Comparison of ENCODE assay signal across 11 cellular contexts in the genomic region with DNA sequence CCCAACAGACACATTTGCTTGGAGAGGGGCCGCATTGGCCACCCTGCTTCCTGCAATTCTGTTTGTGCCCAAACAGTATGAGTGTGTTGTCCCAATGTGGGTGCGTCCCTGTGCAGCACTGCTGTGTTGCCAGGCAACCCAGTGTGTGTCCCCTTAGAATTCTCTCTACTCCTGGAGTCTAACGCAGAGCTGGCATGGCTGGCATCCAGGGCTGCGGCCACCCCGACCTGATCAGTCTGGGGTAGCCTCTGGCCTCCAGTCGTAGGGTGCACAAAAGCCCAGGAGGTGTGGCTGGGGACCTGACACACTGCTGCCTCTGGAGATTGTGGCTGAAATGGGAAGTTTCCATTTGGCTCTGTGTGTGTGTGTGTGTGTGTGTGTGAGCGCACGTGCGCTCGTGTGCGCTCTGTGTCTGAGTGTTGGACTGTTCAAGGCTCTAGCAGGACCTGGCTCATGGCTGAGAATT. TPM values are rescaled to one million over a fixed set of nuclear protein-coding genes. Genes with fewer than 3 reads are reported as not detected.
A peak's percentile ranks its signal among the peaks of the same experiment; 100 is the strongest.
DNase-seq lines count a peak whose midpoint lies in the region; ATAC-seq and TF ChIP-seq lines count a peak whose summit lies in the region.
"Had no signal": no experiment of that assay in that cellular context is flagged by ENCODE, and none has a peak within 500 bp of the region (broad histone marks: within the 10 kb centered on the region; RNA-seq: fewer than 3 reads in every experiment).

No MANE protein-coding gene starts in this region.

- H3K36me3 Mint-ChIP-seq in activated CD4-positive, alpha-beta T cell treated with anti-CD3 and anti-CD28 coated beads for 36 hours (ENCODE audit: low read depth) = no peaks in the 10 kb centered on the region

- H3K27me3 ChIP-seq in Panc1 (ENCODE audit: control insufficient read depth, insufficient read depth, low read length) = no peaks in the 10 kb centered on the region
- no peaks in the 10 kb centered on the region for H3K27me3 ChIP-seq in esophagus (ENCODE audit: control insufficient read depth in 1 of 2, insufficient read depth in 2 of 2, low read length in 2 of 2)
- H3K27me3 ChIP-seq in neuronal stem cell (ENCODE audit: control insufficient read depth in 3 of 3, insufficient read depth in 3 of 3, low read depth in 1 of 3, low read length in 3 of 3) = peaks cover 0 to 7% (median 2%) of the 10 kb centered on the region in 3 experiments
- no peaks in the 10 kb centered on the region for H3K27me3 ChIP-seq in A673 (replicated peaks; ENCODE audit: insufficient read depth, low read depth, low read length, poor library complexity)

- intact Hi-C loops in Panc1 (cut with micrococcal nuclease; ENCODE audit: unreplicated experiment) (no loop called here), A673 (cut with micrococcal nuclease; ENCODE audit: unreplicated experiment) (no loop called here)
- intact Hi-C loops in activated CD4-positive, alpha-beta T cell treated with anti-CD3 and anti-CD28 coated beads for 36 hours (cut with DNase I, micrococcal nuclease) = no loop called here

- H3K27ac ChIP-seq in Panc1 (ENCODE audit: low read length) (peak overlapping the region; percentile 76), esophagus (ENCODE audit: low read depth in 2 of 2, low read length in 1 of 2) (peak overlapping the region; percentile 65 to 68), neuronal stem cell (replicated peaks; ENCODE audit: low read length) (no peak overlapping the region), A673 (ENCODE audit: low read depth, low read length, poor library complexity, severe bottlenecking) (no peak overlapping the region)

- H3K14ac ChIP-seq in neuronal stem cell (ENCODE audit: low read length) = no peak overlapping the region

- H3K27ac Mint-ChIP-seq in activated CD4-positive, alpha-beta T cell treated with anti-CD3 and anti-CD28 coated beads for 36 hours = no peak overlapping the region

- BruUV-seq in Panc1 (replicated peaks; lab: Mats Ljungman, UMichigan) (no TSS peak), A673 (replicated peaks; lab: Mats Ljungman, UMichigan) (no TSS peak)

- H3K36me3 ChIP-seq in Panc1 (ENCODE audit: control insufficient read depth, insufficient read depth, low read length) = no peaks in the 10 kb centered on the region
- no peaks in the 10 kb centered on the region for H3K36me3 ChIP-seq in esophagus (ENCODE audit: control insufficient read depth in 2 of 2, insufficient read depth in 2 of 2, low read length in 1 of 2)
- H3K36me3 ChIP-seq in neuronal stem cell (replicated peaks in 1 of 2; ENCODE audit: control insufficient read depth in 2 of 2, insufficient read depth in 2 of 2, low read length in 2 of 2) = no peaks in the 10 kb centered on the region
- no peaks in the 10 kb centered on the region for H3K36me3 ChIP-seq in A673 (ENCODE audit: insufficient read depth, low read length, poor library complexity, severe bottlenecking)

- H3K18ac ChIP-seq in neuronal stem cell (ENCODE audit: low read length) = peak overlapping the region; percentile 86

- H4K8ac ChIP-seq in neuronal stem cell (ENCODE audit: low read depth, low read length) = no peak overlapping the region

- peaks cover 13% of the 10 kb centered on the region for H3K4me1 Mint-ChIP-seq in activated CD4-positive, alpha-beta T cell treated with anti-CD3 and anti-CD28 coated beads for 36 hours

- peak overlapping the region; percentile 54 for H2AFZ ChIP-seq in neuronal stem cell (ENCODE audit: low read length)

- peak; percentile 53 for DNase-seq in CD1c-positive myeloid dendritic cell (ENCODE audit: extremely low spot score)
- no peak for DNase-seq in Panc1 (ENCODE audit: low read depth, low spot score)
- DNase-seq in neuronal stem cell (ENCODE audit: low spot score) = no peak
- no peak for DNase-seq in activated T-cell treated with anti-CD3 and anti-CD28 coated beads, Interleukin-2, amount 50 U/mL, for 1 hour
- no peak for DNase-seq in activated CD4-positive, alpha-beta T cell treated with anti-CD3 and anti-CD28 coated beads for 36 hours
- no peak for DNase-seq in A673 (ENCODE audit: low spot score)

- H3K9me3 Mint-ChIP-seq in activated CD4-positive, alpha-beta T cell treated with anti-CD3 and anti-CD28 coated beads for 36 hours (ENCODE audit: low read depth) = no peaks in the 10 kb centered on the region

- no peak overlapping the region for H4K91ac ChIP-seq in neuronal stem cell (ENCODE audit: low read depth, low read length, poor library complexity)

- H3K4me1 ChIP-seq in Panc1 (ENCODE audit: control insufficient read depth, insufficient read depth, low read length) (peaks cover 27% of the 10 kb centered on the region), esophagus (ENCODE audit: control insufficient read depth in 2 of 2, insufficient read depth in 2 of 2, low read length in 1 of 2) (peaks cover 2 to 17% of the 10 kb centered on the region in 2 donors), neuronal stem cell (ENCODE audit: control insufficient read depth in 2 of 2, insufficient read depth in 1 of 2, low read depth in 1 of 2, low read length in 2 of 2) (peaks cover 6 to 7% of the 10 kb centered on the region in 2 donors), A673 (ENCODE audit: insufficient read depth, low read length, poor library complexity, severe bottlenecking) (no peaks in the 10 kb centered on the region)

- TF ChIP-seq CTCF in Panc1 (IDR thresholded peaks at IDR 0.05) (no peak), A673 (conservative IDR thresholded peaks at IDR 0.05; ENCODE audit: low read depth, low read length) (no peak)

- H3K9ac ChIP-seq in neuronal stem cell (ENCODE audit: low read depth, low read length, poor library complexity) = no peak overlapping the region

- in situ Hi-C loops in Panc1 (cut with HindIII; ENCODE audit: low pct_unique_long_range_greater_than_20kb, low sequenced_read_pairs) = no loop called here

- no peak overlapping the region for H3K4ac ChIP-seq in neuronal stem cell (ENCODE audit: low read length)

- H3K79me1 ChIP-seq in neuronal stem cell (ENCODE audit: low read depth, low read length) = no peaks in the 10 kb centered on the region

- H2BK12ac ChIP-seq in neuronal stem cell (ENCODE audit: low read length) = peak overlapping the region; percentile 30

- CTCF ChIA-PET in Panc1 (lab: Charles Lee) (interaction anchor here (1.0 kb wide), 1 partner anchor 73 kb away, joined by 3 read pairs; no protein-coding TSS in a partner anchor), A673 (lab: Charles Lee) (no interaction called here)
- CTCF ChIA-PET in activated CD4-positive, alpha-beta T cell treated with anti-CD3 and anti-CD28 coated beads for 36 hours (lab: Charles Lee) = no interaction called here

- no peak overlapping the region for H3K23ac ChIP-seq in neuronal stem cell (ENCODE audit: low read depth, low read length, poor library complexity)

- H2AK5ac ChIP-seq in neuronal stem cell (ENCODE audit: low read depth, low read length) = peak overlapping the region; percentile 85

- H2BK5ac ChIP-seq in neuronal stem cell (ENCODE audit: low read length) = no peak overlapping the region

- no peak overlapping the region for H3K4me3 Mint-ChIP-seq in activated CD4-positive, alpha-beta T cell treated with anti-CD3 and anti-CD28 coated beads for 36 hours

- WGBS in esophagus, 2 donors = 51 to 52% methylated on average over 11 of the region's 11 CpGs
- WGBS in neuronal stem cell (ENCODE audit: extremely low coverage in 2 of 2, insufficient read length in 2 of 2, insufficient replicate concordance in 1 of 2), 2 donors = no CpG with 5 or more reads among the region's 11 CpGs

- no peak overlapping the region for H2BK120ac ChIP-seq in neuronal stem cell (ENCODE audit: low read depth, low read length)

- no peak overlapping the region for H3K4me2 ChIP-seq in neuronal stem cell (ENCODE audit: insufficient read depth, low read length, poor library complexity, severe bottlenecking)

- H3K27me3 Mint-ChIP-seq in activated CD4-positive, alpha-beta T cell treated with anti-CD3 and anti-CD28 coated beads for 36 hours = no peaks in the 10 kb centered on the region

- H3K4me3 ChIP-seq in Panc1 (ENCODE audit: low read depth in 2 of 2, low read length in 2 of 2) = no peak overlapping the region
- no peak overlapping the region for H3K4me3 ChIP-seq in esophagus (ENCODE audit: low read depth in 1 of 2, low read length in 2 of 2)
- no peak overlapping the region for H3K4me3 ChIP-seq in neuronal stem cell (ENCODE audit: low read length in 2 of 2)
- no peak overlapping the region for H3K4me3 ChIP-seq in A673 (ENCODE audit: low read depth, low read length, poor library complexity, severe bottlenecking)

- POLR2A ChIA-PET in Panc1 (lab: Charles Lee) = no interaction called here
- POLR2A ChIA-PET in activated CD4-positive, alpha-beta T cell treated with anti-CD3 and anti-CD28 coated beads for 36 hours (lab: Charles Lee) = no interaction called here
- POLR2A ChIA-PET in A673 (lab: Charles Lee; ENCODE audit: low non-redundant PET) = no interaction called here

- ATAC-seq in Panc1 = peak; percentile 51
- no peak for ATAC-seq in GM19351 (IDR thresholded peaks at IDR 0.05; ENCODE audit: unreplicated experiment)
- ATAC-seq in activated CD4-positive, alpha-beta T cell treated with anti-CD3 and anti-CD28 coated beads for 36 hours = no peak

- H2BK15ac ChIP-seq in neuronal stem cell (ENCODE audit: low read length) = peak overlapping the region; percentile 79

- H3K9me3 ChIP-seq in Panc1 (ENCODE audit: control insufficient read depth, insufficient read depth, low read depth, low read length) = no peaks in the 10 kb centered on the region
- H3K9me3 ChIP-seq in esophagus (ENCODE audit: control insufficient read depth in 2 of 2, insufficient read depth in 1 of 2, low read depth in 1 of 2, low read length in 1 of 2) = no peaks in the 10 kb centered on the region
- H3K9me3 ChIP-seq in neuronal stem cell (replicated peaks in 1 of 2; ENCODE audit: control insufficient read depth in 2 of 2, insufficient read depth in 1 of 2, low read depth in 1 of 2, low read length in 2 of 2) = peaks cover 0 to 3% of the 10 kb centered on the region in 2 donors
- H3K9me3 ChIP-seq in A673 (ENCODE audit: low read depth, low read length, poor library complexity, severe bottlenecking) = no peaks in the 10 kb centered on the region

RNA-seq across cellular contexts. Expression of gene TEX44, which starts 48.0 kb away (rescaled TPM):
- not detected for total RNA-seq in Panc1 (2021; ENCODE audit: unreplicated experiment)
- not detected for polyA plus RNA-seq in Panc1 (2012; ENCODE audit: insufficient read length)
- polyA plus RNA-seq in esophagus = not detected
- polyA plus RNA-seq in neuronal stem cell (2013, experiment 1 of 2) = not detected
- polyA plus RNA-seq in neuronal stem cell (2013, experiment 2 of 2) = not detected
- not detected for total RNA-seq in activated CD4-positive, alpha-beta T cell treated with anti-CD3 and anti-CD28 coated beads for 36 hours
- total RNA-seq in A673 (2021) = not detected in 2 replicates
- total RNA-seq: epithelial cell of proximal tubule; G401; T-helper 1 cell treated with Interleukin-12 subunit alpha and Interleukin-12 subunit beta and Interleukin-4 antibody, amounts not matched to agents 30 ng/mL and 1 ng/mL, for 36 hours had no signal

Comparison
In these comparisons a context has a peak if more than half of its experiments do, and no peak if none do; other contexts are left out.
1. H3K27ac ChIP-seq: peak in Panc1 (single experiment) and esophagus (2 of 2); none in neuronal stem cell (single experiment) and A673 (single experiment).